In the genomic region with DNA sequence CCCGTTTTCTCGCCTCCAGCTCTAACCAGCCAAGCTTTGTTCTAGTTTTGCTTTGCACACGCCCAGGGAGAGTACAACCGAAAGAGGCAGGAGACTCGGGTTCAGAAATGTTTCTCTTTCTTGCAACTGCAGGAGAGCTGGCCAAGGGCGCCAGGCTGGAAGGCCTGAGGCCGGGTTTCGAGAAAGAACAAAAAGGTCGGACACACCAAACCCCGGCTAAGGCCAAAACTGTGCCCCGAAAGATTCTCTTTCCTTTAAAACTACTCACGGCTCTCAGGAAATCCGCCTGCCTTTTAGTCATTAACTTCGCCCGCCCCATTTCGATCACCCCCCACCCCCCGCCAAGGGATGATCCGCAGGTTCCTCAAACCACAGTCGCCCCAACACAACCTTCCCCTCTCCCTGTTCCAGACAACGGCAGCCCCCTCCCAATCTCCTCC, we compare ENCODE assay signal across 8 cellular contexts. TPM values are rescaled to one million over a fixed set of nuclear protein-coding genes. Genes with fewer than 3 reads are reported as not detected.
DNase-seq lines count a peak whose midpoint lies in the region; ATAC-seq and TF ChIP-seq lines count a peak whose summit lies in the region.

No MANE protein-coding gene starts in this region.

- H4K5ac ChIP-seq in H9 (ENCODE audit: insufficient read length, low read depth, low read length), result no peak overlapping the region

- H3K4me3 Mint-ChIP-seq in H9, result peak overlapping the region; percentile 94 to 99
- H3K4me3 Mint-ChIP-seq in effector memory CD8-positive, alpha-beta T cell, result peak overlapping the region; percentile 95 to 98
- H3K4me3 Mint-ChIP-seq in memory B cell, result peak overlapping the region; percentile 97

- peak overlapping the region; percentile 96 to 97 (median 97) for H3K27ac Mint-ChIP-seq in H9
- peak overlapping the region; percentile 98 for H3K27ac Mint-ChIP-seq in effector memory CD8-positive, alpha-beta T cell
- peak overlapping the region; percentile 96 for H3K27ac Mint-ChIP-seq in memory B cell

- H2BK5ac ChIP-seq in H9 (ENCODE audit: insufficient read length, low read length), result no peak overlapping the region

- POLR2A ChIA-PET in HEK293T (lab: Yijun Ruan, JAX), result interaction anchor here (0.8 to 2.6 kb wide), 8 partner anchors 9 to 296 kb away, joined by 3 to 8 read pairs (median 3); no protein-coding TSS in a partner anchor

- ATAC-seq in effector memory CD8-positive, alpha-beta T cell (replicated peaks), result peak; percentile 37
- peak; percentile 31 for ATAC-seq in memory B cell (ENCODE audit: low read depth)

- peaks cover 40 to 47% of the 10 kb centered on the region in 2 experiments for H3K4me1 Mint-ChIP-seq in H9
- peaks cover 39 to 52% of the 10 kb centered on the region in 2 donors for H3K4me1 Mint-ChIP-seq in effector memory CD8-positive, alpha-beta T cell (ENCODE audit: low read depth in 2 of 2)
- H3K4me1 Mint-ChIP-seq in memory B cell, result peaks cover 33% of the 10 kb centered on the region

- H4K8ac ChIP-seq in H9 (replicated peaks; ENCODE audit: insufficient read length, low read depth, low read length), result no peak overlapping the region

- H3K4me1 ChIP-seq in H9 (ENCODE audit: insufficient read depth, low read length), result no peaks in the 10 kb centered on the region; the same call in 1 of the 2 replicates

- TF ChIP-seq POLR2A in NB4 (IDR thresholded peaks at IDR 0.05; ENCODE audit: extremely low read depth, insufficient read length), result no peak

- DNase-seq in GM12865 (ENCODE audit: low read depth), result peak; percentile 78
- no peak for DNase-seq in H9
- DNase-seq in NB4 (ENCODE audit: low read depth), result peak; percentile 76
- peak; percentile 54 to 58 for DNase-seq in activated CD4-positive, alpha-beta T cell treated with anti-CD3 and anti-CD28 coated beads, Interleukin-2, amount 50 U/mL, for 48 hours
- DNase-seq in effector memory CD8-positive, alpha-beta T cell, result peak; percentile 34 to 49 (median 39)
- DNase-seq in memory B cell (ENCODE audit: low spot score in 2 of 2), result peak in 1 of 2 donors; percentile 30
- peak; percentile 20 for DNase-seq in stimulated activated CD8-positive, alpha-beta memory T cell treated with anti-CD3 and anti-CD28 coated beads, Interleukin-15, amount 100 ng/mL, for 24 hours (ENCODE audit: low read depth)
- no peak for DNase-seq in HEK293T (ENCODE audit: extremely low spot score)

- peaks cover 9% of the 10 kb centered on the region for H3K23me2 ChIP-seq in H9 (ENCODE audit: insufficient read length, low read depth, low read length, poor library complexity, severe bottlenecking)

- WGBS in H9 (ENCODE audit: extremely low coverage, insufficient read length, low lambda C conversion rate), result no CpG with 5 or more reads among the region's 20 CpGs

- peaks cover 12 to 13% of the 10 kb centered on the region in 2 experiments; a peak in 4 of 5 replicates for H3K9me3 Mint-ChIP-seq in H9
- peaks cover 0 to 1% of the 10 kb centered on the region in 2 donors for H3K9me3 Mint-ChIP-seq in effector memory CD8-positive, alpha-beta T cell
- no peaks in the 10 kb centered on the region for H3K9me3 Mint-ChIP-seq in memory B cell

- no peak overlapping the region for H4K91ac ChIP-seq in H9 (ENCODE audit: insufficient read length, low read depth, low read length)

- H3K4me3 ChIP-seq in GM12865 (ENCODE audit: low read depth, low read length) (peak overlapping the region; percentile 79), NB4 (ENCODE audit: low read depth, low read length) (peak overlapping the region; percentile 82)

- H3K36me3 Mint-ChIP-seq in H9 (ENCODE audit: insufficient read depth in 1 of 3, low read depth in 3 of 3) (peaks cover 24 to 45% (median 43%) of the 10 kb centered on the region in 3 experiments), memory B cell (peaks cover 11% of the 10 kb centered on the region)
- peaks cover 28% of the 10 kb centered on the region for H3K36me3 Mint-ChIP-seq in effector memory CD8-positive, alpha-beta T cell (ENCODE audit: insufficient read depth)

- no peak overlapping the region for H3T11ph ChIP-seq in H9 (ENCODE audit: low read length)

- H3K18ac ChIP-seq in H9 (ENCODE audit: insufficient read length, low read depth, low read length), result peak overlapping the region; percentile 95

- peak overlapping the region; percentile 41 for H3K27ac ChIP-seq in H9 (ENCODE audit: insufficient read length, low read depth, low read length)

- CTCF ChIA-PET in HEK293T (lab: Yijun Ruan, JAX), result interaction anchor here (0.6 kb wide), 2 partner anchors 235 to 380 kb away, joined by 3 to 5 read pairs; no protein-coding TSS in a partner anchor

- no peaks in the 10 kb centered on the region for H3K9me3 ChIP-seq in H9 (ENCODE audit: control insufficient read depth, low read depth, low read length)

- H3K27me3 Mint-ChIP-seq in H9 (ENCODE audit: low read depth) (no peaks in the 10 kb centered on the region), memory B cell (no peaks in the 10 kb centered on the region)
- no peaks in the 10 kb centered on the region for H3K27me3 Mint-ChIP-seq in effector memory CD8-positive, alpha-beta T cell

- no peaks in the 10 kb centered on the region for H3K27me3 ChIP-seq in H9 (ENCODE audit: insufficient read depth, low read length)

- H3K56ac ChIP-seq in H9 (ENCODE audit: insufficient read length, low read depth, low read length), result no peak overlapping the region

- H3K79me1 ChIP-seq in H9 (ENCODE audit: insufficient read depth, low read depth, low read length, poor library complexity, severe bottlenecking), result peaks cover 4% of the 10 kb centered on the region

- H2BK15ac ChIP-seq in H9 (ENCODE audit: low read depth, low read length), result no peak overlapping the region

- no peak overlapping the region for H2AFZ ChIP-seq in H9 (ENCODE audit: low read length)

- peak overlapping the region; percentile 90 for H3K9ac ChIP-seq in H9 (ENCODE audit: extremely low read depth, insufficient read length, low read length)

- peaks cover 30% of the 10 kb centered on the region; the same call in 1 of the 2 replicates for H3K79me2 ChIP-seq in H9 (ENCODE audit: insufficient read depth, low read length)

- H2BK12ac ChIP-seq in H9 (ENCODE audit: insufficient read length, low read depth, low read length), result no peak overlapping the region

- no peak overlapping the region for H2AK5ac ChIP-seq in H9 (ENCODE audit: insufficient read length, low read length)

- H3K4me2 ChIP-seq in H9 (ENCODE audit: insufficient read depth, insufficient read length, low read length), result peak overlapping the region; percentile 92

- no peaks in the 10 kb centered on the region for H4K20me1 ChIP-seq in H9 (ENCODE audit: control insufficient read depth, insufficient read depth, insufficient read length)

- no peak overlapping the region for H3K23ac ChIP-seq in H9 (ENCODE audit: insufficient read length, low read depth, low read length)

- H2BK120ac ChIP-seq in H9 (ENCODE audit: low read depth, low read length, poor library complexity, severe bottlenecking), result no peak overlapping the region

- no peak for TF ChIP-seq CTCF in GM12865 (IDR thresholded peaks at IDR 0.05; ENCODE audit: insufficient read depth, low read depth, low read length, missing control alignments)
- TF ChIP-seq CTCF in H9 (conservative IDR thresholded peaks at IDR 0.05), result no peak
- no peak for TF ChIP-seq CTCF in NB4 (IDR thresholded peaks at IDR 0.05; ENCODE audit: low read depth, low read length)

- H3K4ac ChIP-seq in H9 (ENCODE audit: low read depth, low read length), result peak overlapping the region; percentile 58; the same call in 1 of the 2 replicates

- no peak overlapping the region for H2BK20ac ChIP-seq in H9 (ENCODE audit: low read depth, low read length, poor library complexity, severe bottlenecking)

- peak overlapping the region; percentile 91 for H3K14ac ChIP-seq in H9 (ENCODE audit: insufficient read depth, low read length)

TF ChIP-seq in HEK293T, 16 proteins besides CTCF, POLR2A, EP300 and RAD21:
- TF ChIP-seq PKNOX1 (IDR thresholded peaks at IDR 0.05), result no peak
- TF ChIP-seq ELF4 (IDR thresholded peaks at IDR 0.05), result no peak

RNA-seq across cellular contexts. Expression of gene FEM1C, which starts 0.6 kb away (rescaled TPM):
- 15.2 and 16.1 TPM in 2 replicates for total RNA-seq in H9 (2021)

RNA-seq across cellular contexts. Expression of gene TICAM2, which starts 58.3 kb away (rescaled TPM):
- 0.24 and 0.33 TPM in 2 replicates for total RNA-seq in H9 (2021)

Comparison
In these comparisons a context has a peak if more than half of its experiments do, and no peak if none do; other contexts are left out.
1. DNase-seq: peak in GM12865 (single experiment), NB4 (single experiment), activated CD4-positive, alpha-beta T cell treated with anti-CD3 and anti-CD28 coated beads, Interleukin-2, amount 50 U/mL, for 48 hours (2 of 2), effector memory CD8-positive, alpha-beta T cell (3 of 3) and stimulated activated CD8-positive, alpha-beta memory T cell treated with anti-CD3 and anti-CD28 coated beads, Interleukin-15, amount 100 ng/mL, for 24 hours (single experiment); none in H9 (single experiment) and HEK293T (single experiment).
2. Peak in every context shown above with its lines, with median percentiles within 50 percentile points of each other: H3K27ac Mint-ChIP-seq and H3K4me3 Mint-ChIP-seq.